ENCODE assay signal across 33 cellular contexts in the genomic region with DNA sequence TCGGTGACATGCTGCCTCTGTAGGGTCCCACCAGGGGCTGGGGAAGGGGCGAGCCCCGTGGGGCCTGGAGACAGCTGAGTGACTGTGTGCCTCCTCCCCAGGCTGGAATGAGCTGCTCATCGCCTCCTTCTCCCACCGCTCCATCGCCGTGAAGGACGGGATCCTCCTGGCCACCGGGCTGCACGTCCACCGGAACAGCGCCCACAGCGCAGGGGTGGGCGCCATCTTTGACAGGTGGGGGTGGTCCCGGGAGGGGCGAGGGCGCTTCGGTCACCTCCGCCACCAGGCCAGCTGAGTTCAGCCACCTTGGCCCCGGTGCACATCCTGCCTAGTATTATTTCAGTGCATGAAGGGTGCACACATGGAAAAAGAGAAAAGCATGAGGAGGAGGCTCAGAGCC.
"Had no signal": no experiment of that assay in that cellular context is flagged by ENCODE, and none has a peak within 500 bp of the region (broad histone marks: within the 10 kb centered on the region; RNA-seq: fewer than 3 reads in every experiment).

No MANE protein-coding gene starts in this region.

- H3K27ac ChIP-seq: body of pancreas, brain microvascular endothelial cell, WERI-Rb-1 had no signal

- H3K4me3 ChIP-seq: body of pancreas, breast epithelium had no signal

- DNase-seq: activated CD4-positive, alpha-beta memory T cell treated with anti-CD3 and anti-CD28 coated beads, Interleukin-2, amount 10 ng/mL, durations not matched to agents 7 days and 5 days; activated CD4-positive, alpha-beta T cell treated with anti-CD3 and anti-CD28 coated beads for 1 hour; activated CD4-positive, alpha-beta T cell treated with anti-CD3 and anti-CD28 coated beads for 36 hours; activated CD4-positive, alpha-beta T cell treated with anti-CD3 and anti-CD28 coated beads for 48 hours; activated CD4-positive, alpha-beta T cell treated with anti-CD3 and anti-CD28 coated beads, Interleukin-2, amount 10 ng/mL, durations not matched to agents 7 days and 5 days; activated CD4-positive, alpha-beta T cell treated with anti-CD3 and anti-CD28 coated beads, Interleukin-2, amount 50 U/mL, for 48 hours; activated CD4-positive, CD25-positive, alpha-beta regulatory T cell; activated CD8-positive, alpha-beta memory T cell treated with anti-CD3 and anti-CD28 coated beads for 24 hours; activated CD8-positive, alpha-beta memory T cell treated with anti-CD3 and anti-CD28 coated beads, Interleukin-2, amount 10 ng/mL, durations not matched to agents 7 days and 5 days; activated CD8-positive, alpha-beta memory T cell treated with anti-CD3 and anti-CD28 coated beads, Interleukin-2, amount 50 U/mL, for 48 hours; activated CD8-positive, alpha-beta T cell treated with anti-CD3 and anti-CD28 coated beads, Interleukin-2, amount 10 ng/mL, durations not matched to agents 7 days and 5 days; activated effector memory CD4-positive, alpha-beta T cell treated with Interleukin-2 at 50 U/mL for 16 hours; activated gamma-delta T cell; activated naive CD4-positive, alpha-beta T cell treated with anti-CD3 and anti-CD28 coated beads, Interleukin-2, amount 10 ng/mL, durations not matched to agents 7 days and 5 days; activated naive CD4-positive, alpha-beta T cell treated with Interleukin-2 at 50 U/mL for 16 hours; activated naive CD8-positive, alpha-beta T cell treated with anti-CD3 and anti-CD28 coated beads, Interleukin-2, amount 10 ng/mL, durations not matched to agents 7 days and 5 days; activated naive CD8-positive, alpha-beta T cell treated with anti-CD3 and anti-CD28 coated beads, Interleukin-2, amount 50 U/mL, for 24 hours; activated T-cell treated with anti-CD3 and anti-CD28 coated beads, Interleukin-2, amount 50 U/mL, for 24 hours; activated T-cell treated with anti-CD3 and anti-CD28 coated beads, Interleukin-2, amount 50 U/mL, for 48 hours; amygdala; aorta; body of pancreas; brain microvascular endothelial cell; central memory CD4-positive, alpha-beta T cell; T-helper 2 cell; T-helper 9 cell; WERI-Rb-1 had no signal

- ATAC-seq: activated CD4-positive, alpha-beta T cell treated with anti-CD3 and anti-CD28 coated beads for 36 hours; activated CD4-positive, CD25-positive, alpha-beta regulatory T cell treated with anti-CD3 and anti-CD28 coated beads, Interleukin-2, amount 50 U/mL, for 24 hours; activated CD8-positive, alpha-beta memory T cell treated with anti-CD3 and anti-CD28 coated beads, Interleukin-2, amount 10 ng/mL, durations not matched to agents 7 days and 5 days; activated CD8-positive, alpha-beta T cell treated with anti-CD3 and anti-CD28 coated beads, Interleukin-2, amount 10 ng/mL, durations not matched to agents 7 days and 5 days; activated naive CD8-positive, alpha-beta T cell treated with anti-CD3 and anti-CD28 coated beads, Interleukin-2, amount 50 U/mL, for 24 hours; body of pancreas; WTC11 had no signal

- FAIRE-seq: astrocyte, colon, TTC549 had no signal

- H3K36me3 ChIP-seq: brain microvascular endothelial cell, breast epithelium had no signal

- H3K9me3 ChIP-seq: body of pancreas, breast epithelium had no signal

- H3K27me3 ChIP-seq: body of pancreas, brain microvascular endothelial cell, breast epithelium had no signal
